Comparison of ENCODE assay signal across 13 cellular contexts in the genomic region with DNA sequence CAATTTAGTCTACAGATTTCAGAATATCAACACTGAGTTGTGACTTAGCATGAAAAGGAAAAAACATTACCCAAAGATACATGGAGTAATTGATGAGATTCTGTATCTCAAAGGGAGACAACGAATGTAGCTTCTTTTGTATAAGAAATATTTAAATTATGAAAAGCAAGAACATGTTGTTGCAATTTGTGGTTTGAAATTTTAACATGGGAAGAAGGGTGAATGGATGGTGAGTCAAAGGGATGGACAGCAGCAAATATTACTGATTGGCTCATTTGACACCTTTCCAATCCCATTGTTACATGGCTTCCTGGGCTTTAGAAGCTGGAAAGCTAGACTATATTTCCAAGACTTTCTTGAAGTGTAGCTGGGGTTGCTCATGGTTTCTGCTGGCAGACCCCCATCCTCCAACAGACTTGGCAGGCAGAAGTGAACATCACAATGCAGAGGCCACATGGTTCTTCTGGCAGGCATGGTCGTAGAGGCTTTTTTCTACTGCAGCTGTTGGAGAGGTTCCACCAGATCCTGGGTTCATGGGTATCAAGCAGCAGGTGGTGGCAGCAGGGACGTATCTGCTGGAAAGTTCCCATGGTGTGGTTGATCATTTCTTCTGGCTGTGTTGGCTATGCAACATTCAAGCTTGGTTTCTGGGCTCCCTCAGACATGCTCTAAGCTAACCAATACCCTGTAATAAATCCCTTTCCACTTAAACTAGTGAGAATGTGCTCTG. TPM values are rescaled to one million over a fixed set of nuclear protein-coding genes. Genes with fewer than 3 reads are reported as not detected.
A peak's percentile ranks its signal among the peaks of the same experiment; 100 is the strongest.
DNase-seq lines count a peak whose midpoint lies in the region; ATAC-seq and TF ChIP-seq lines count a peak whose summit lies in the region.
"Had no signal": no experiment of that assay in that cellular context is flagged by ENCODE, and none has a peak within 500 bp of the region (broad histone marks: within the 10 kb centered on the region; RNA-seq: fewer than 3 reads in every experiment).

No MANE protein-coding gene starts in this region.

- H3K36me3 ChIP-seq in GM23248 (ENCODE audit: low read depth) (no peaks in the 10 kb centered on the region), GM23338 (ENCODE audit: insufficient read depth) (no peaks in the 10 kb centered on the region), gastrocnemius medialis (no peaks in the 10 kb centered on the region)

- TF ChIP-seq POLR2A in gastrocnemius medialis (IDR thresholded peaks at IDR 0.05): no peak

- H3K9me3 ChIP-seq in GM23248 (ENCODE audit: low read depth) (no peaks in the 10 kb centered on the region), gastrocnemius medialis (no peaks in the 10 kb centered on the region), T-helper 17 cell (ENCODE audit: control insufficient read depth, low read length, poor library complexity, severe bottlenecking) (no peaks in the 10 kb centered on the region)
- H3K9me3 ChIP-seq: A549 had no signal

- TF ChIP-seq CTCF in fibroblast of mammary gland (conservative IDR thresholded peaks at IDR 0.05; ENCODE audit: control insufficient read depth, insufficient read depth, low read depth, low read length) (no peak), GM23338 (conservative IDR thresholded peaks at IDR 0.05; ENCODE audit: low read depth in 2 of 2) (no peak), gastrocnemius medialis (IDR thresholded peaks at IDR 0.05 in 4 of 5, conservative IDR thresholded peaks at IDR 0.05 in 1 of 5) (no peak)

- H3F3A ChIP-seq in GM23248 (ENCODE audit: insufficient read depth) (peaks cover 16% of the 10 kb centered on the region; the same call in 1 of the 2 replicates), GM23338 (replicated peaks; ENCODE audit: low read depth) (no peaks in the 10 kb centered on the region)

- no peaks in the 10 kb centered on the region for H3K27me3 Mint-ChIP-seq in GM23338 (ENCODE audit: insufficient read depth, low read depth, poor library complexity)
- peaks cover 33% of the 10 kb centered on the region for H3K27me3 Mint-ChIP-seq in T-helper 17 cell

- H3K9me3 Mint-ChIP-seq in GM23338: no peaks in the 10 kb centered on the region
- H3K9me3 Mint-ChIP-seq: CD8-positive, alpha-beta T cell had no signal

- no peak overlapping the region for H3K9ac ChIP-seq in GM23248

- DNase-seq in GM23248 (peak; percentile 2), NCI-H446 treated with DMSO at 0.1 percent for 48 hours (lab: John Stamatoyannopoulos, UW) (peak; percentile 65), fibroblast of mammary gland (ENCODE audit: low read depth) (peak; percentile 26), medulla oblongata (ENCODE audit: extremely low spot score) (peak; percentile 59), GM23338 (ENCODE audit: low spot score) (no peak), SKM-1 (lab: John Stamatoyannopoulos, UW; ENCODE audit: unreplicated experiment) (no peak), gastrocnemius medialis (no peak), T-helper 17 cell (no peak)
- DNase-seq: CD8-positive, alpha-beta T cell; COR-L47; DMS53 had no signal

- H2AFZ ChIP-seq in GM23248 (no peak overlapping the region), GM23338 (no peak overlapping the region)

- in situ Hi-C loops in GM23248 (cut with MboI) (no loop called here), gastrocnemius medialis (cut with MboI; ENCODE audit: low sequenced_read_pairs in 4 of 4) (no loop called here)

- H3K79me2 ChIP-seq in GM23248 (ENCODE audit: insufficient read depth) (no peaks in the 10 kb centered on the region), GM23338 (replicated peaks; ENCODE audit: insufficient read depth) (no peaks in the 10 kb centered on the region)

- no peak overlapping the region for H3K4me3 ChIP-seq in GM23248
- H3K4me3 ChIP-seq in fibroblast of mammary gland (ENCODE audit: control insufficient read depth, low read depth, low read length): no peak overlapping the region
- no peak overlapping the region for H3K4me3 ChIP-seq in GM23338
- H3K4me3 ChIP-seq in gastrocnemius medialis: no peak overlapping the region
- H3K4me3 ChIP-seq: A549 had no signal

- intact Hi-C loops in gastrocnemius medialis (cut with DNase I; ENCODE audit: low total_unique reads): no loop called here

- H3K27ac Mint-ChIP-seq in GM23338 (no peak overlapping the region), T-helper 17 cell (no peak overlapping the region)
- H3K27ac Mint-ChIP-seq: CD14-positive monocyte; CD8-positive, alpha-beta T cell had no signal

- no peaks in the 10 kb centered on the region for H3K36me3 Mint-ChIP-seq in GM23338 (ENCODE audit: low read depth)
- H3K36me3 Mint-ChIP-seq in T-helper 17 cell (ENCODE audit: low read depth): no peaks in the 10 kb centered on the region
- H3K36me3 Mint-ChIP-seq: CD14-positive monocyte; CD8-positive, alpha-beta T cell had no signal

- H4K20me1 ChIP-seq in GM23248 (ENCODE audit: insufficient read depth) (no peaks in the 10 kb centered on the region), GM23338 (replicated peaks; ENCODE audit: insufficient read depth) (no peaks in the 10 kb centered on the region)

- H3K27ac ChIP-seq in GM23248: no peak overlapping the region
- no peak overlapping the region for H3K27ac ChIP-seq in GM23338 (ENCODE audit: low read depth)
- H3K27ac ChIP-seq in gastrocnemius medialis: no peak overlapping the region
- H3K27ac ChIP-seq: A549 had no signal

- no peaks in the 10 kb centered on the region for H3K4me1 Mint-ChIP-seq in GM23338
- no peaks in the 10 kb centered on the region for H3K4me1 Mint-ChIP-seq in T-helper 17 cell

- H3K4me1 ChIP-seq in GM23248 (ENCODE audit: insufficient read depth) (peaks cover 14% of the 10 kb centered on the region), GM23338 (ENCODE audit: insufficient read depth) (no peaks in the 10 kb centered on the region), gastrocnemius medialis (peaks cover 0 to 15% of the 10 kb centered on the region in 2 donors)
- H3K4me1 ChIP-seq: A549 had no signal

- ATAC-seq in GM23338: no peak
- ATAC-seq in gastrocnemius medialis: no peak
- no peak for ATAC-seq in T-helper 17 cell
- ATAC-seq: A549; CD8-positive, alpha-beta T cell had no signal

- 20 to 33% methylated on average over 3 of the region's 3 CpGs for WGBS in GM23248 (ENCODE audit: low coverage in 1 of 2, low lambda C conversion rate in 2 of 2, missing lambda C conversion rate in 2 of 2), 2 experiments

- H3K4me3 Mint-ChIP-seq in GM23338 (no peak overlapping the region), T-helper 17 cell (no peak overlapping the region)
- H3K4me3 Mint-ChIP-seq: CD14-positive monocyte; CD8-positive, alpha-beta T cell had no signal

- H3K4me2 ChIP-seq in GM23248 (ENCODE audit: unreplicated experiment) (no peak overlapping the region), GM23338 (no peak overlapping the region)
- H3K4me2 ChIP-seq: A549 had no signal

- no peaks in the 10 kb centered on the region for H3K9me2 ChIP-seq in GM23248 (ENCODE audit: insufficient read depth)
- no peaks in the 10 kb centered on the region for H3K9me2 ChIP-seq in GM23338 (ENCODE audit: insufficient read depth)

- H3K27me3 ChIP-seq in GM23248 (replicated peaks; ENCODE audit: insufficient read depth): 0 out of 2 replicates have a peak, but pooled peaks cover 4% of the 10 kb centered on the region
- H3K27me3 ChIP-seq in GM23338 (ENCODE audit: insufficient read depth): no peaks in the 10 kb centered on the region
- H3K27me3 ChIP-seq in gastrocnemius medialis: no peaks in the 10 kb centered on the region

TF ChIP-seq in GM23338, 12 proteins besides CTCF, POLR2A, EP300 and RAD21 (continues in another document):
- TF ChIP-seq EZH2phosphoT487 (IDR thresholded peaks at IDR 0.05; ENCODE audit: unreplicated experiment): no peak
- TF ChIP-seq EZH2 (IDR thresholded peaks at IDR 0.05; ENCODE audit: low read depth, unreplicated experiment): no peak
- no peak for TF ChIP-seq ZNF331 (CRISPR knock-in tag; IDR thresholded peaks at IDR 0.05; ENCODE audit: low read depth)

RNA-seq across cellular contexts. Expression of a gene that starts 47.2 kb away (rescaled TPM):
- total RNA-seq in GM23248 (2014; rRNA removed; shearing (Covaris generic)): 28.6 and 33.1 TPM in 2 replicates
- polyA plus RNA-seq in GM23248 (2016; fragmentation: Nextera tagmentation; extraction: Ambion mirVana): 17.4 and 20.3 TPM in 2 replicates
- total RNA-seq in GM23338 (2014; rRNA removed; shearing (Covaris generic)): 32.2 and 36.2 TPM in 2 replicates
- 17.0 and 17.8 TPM in 2 replicates for polyA plus RNA-seq in GM23338 (2016; fragmentation: Nextera tagmentation; extraction: Ambion mirVana)
- 100 to 1,000 TPM in 1 of 4 donors, 10 to 100 TPM in 3; 78.9 to 126 (median 86.0) TPM for total RNA-seq in gastrocnemius medialis
- total RNA-seq in T-helper 17 cell: 10 to 100 TPM; 48.9 to 61.9 TPM

Comparison
In these comparisons a context has a peak if more than half of its experiments do, and no peak if none do; other contexts are left out.
1. DNase-seq: peak in GM23248 (single experiment), NCI-H446 treated with DMSO at 0.1 percent for 48 hours (single experiment), fibroblast of mammary gland (single experiment) and medulla oblongata (single experiment); none in GM23338 (single experiment), SKM-1 (single experiment), gastrocnemius medialis (0 of 2) and T-helper 17 cell (0 of 3).